ENCODE assay signal across 8 cellular contexts in genomic region chr15:99076555-99077308, GRCh38. TPM values are rescaled to one million over a fixed set of nuclear protein-coding genes. Genes with fewer than 3 reads are reported as not detected.
DNase-seq lines count a peak whose midpoint lies in the region; ATAC-seq lines count a peak whose summit lies in the region.

No MANE protein-coding gene starts in this region.

- peak overlapping the region in 1 of 7 donors; percentile 89 for H3K27ac Mint-ChIP-seq in CD4-positive, alpha-beta memory T cell
- peak overlapping the region; percentile 0 to 7 for H3K27ac Mint-ChIP-seq in effector memory CD8-positive, alpha-beta T cell
- H3K27ac Mint-ChIP-seq in memory B cell = no peak overlapping the region
- H3K27ac Mint-ChIP-seq in stimulated activated effector memory CD8-positive, alpha-beta T cell treated with anti-CD3 and anti-CD28 coated beads, Interleukin-12 subunit alpha, Interleukin-12 subunit beta, amount 100 ng/mL, for 72 hours = peak overlapping the region; percentile 69

- ATAC-seq in GM19043 (IDR thresholded peaks at IDR 0.05; ENCODE audit: low read depth, unreplicated experiment) (peak; percentile 85), HG03280 (IDR thresholded peaks at IDR 0.05; ENCODE audit: unreplicated experiment) (peak; percentile 85), memory B cell (ENCODE audit: low read depth) (peak; percentile 71)
- peak; percentile 84 for ATAC-seq in effector memory CD8-positive, alpha-beta T cell (replicated peaks)
- peak; percentile 76 for ATAC-seq in stimulated activated effector memory CD8-positive, alpha-beta T cell treated with anti-CD3 and anti-CD28 coated beads, Interleukin-12 subunit alpha, Interleukin-12 subunit beta, amount 100 ng/mL, for 72 hours

- peak in 4 of 5 donors; percentile 48 to 60 (median 54) for DNase-seq in CD4-positive, alpha-beta memory T cell
- DNase-seq in NCI-H2227 (lab: John Stamatoyannopoulos, UW; ENCODE audit: unreplicated experiment) (peak; percentile 78), memory B cell (ENCODE audit: low spot score in 2 of 2) (peak; percentile 21 to 36)
- DNase-seq in activated CD4-positive, CD25-positive, alpha-beta regulatory T cell treated with anti-CD3 and anti-CD28 coated beads, Interleukin-2, amount 50 U/mL, for 72 hours = peak; percentile 37
- DNase-seq in effector memory CD8-positive, alpha-beta T cell = peak; percentile 24 to 36 (median 28)
- DNase-seq in stimulated activated effector memory CD8-positive, alpha-beta T cell treated with anti-CD3 and anti-CD28 coated beads, Interleukin-12 subunit alpha, Interleukin-12 subunit beta, amount 100 ng/mL, for 72 hours (ENCODE audit: low spot score in 2 of 2) = peak; percentile 16 to 62

- H3K4me3 Mint-ChIP-seq in CD4-positive, alpha-beta memory T cell = peak overlapping the region; percentile 82 to 95 (median 86)
- peak overlapping the region; percentile 74 to 79 for H3K4me3 Mint-ChIP-seq in effector memory CD8-positive, alpha-beta T cell
- peak overlapping the region; percentile 86 for H3K4me3 Mint-ChIP-seq in memory B cell
- H3K4me3 Mint-ChIP-seq in stimulated activated effector memory CD8-positive, alpha-beta T cell treated with anti-CD3 and anti-CD28 coated beads, Interleukin-12 subunit alpha, Interleukin-12 subunit beta, amount 100 ng/mL, for 72 hours = peak overlapping the region; percentile 60

- no peaks in the 10 kb centered on the region for H3K9me3 Mint-ChIP-seq in CD4-positive, alpha-beta memory T cell
- no peaks in the 10 kb centered on the region for H3K9me3 Mint-ChIP-seq in effector memory CD8-positive, alpha-beta T cell
- H3K9me3 Mint-ChIP-seq in memory B cell = no peaks in the 10 kb centered on the region
- no peaks in the 10 kb centered on the region for H3K9me3 Mint-ChIP-seq in stimulated activated effector memory CD8-positive, alpha-beta T cell treated with anti-CD3 and anti-CD28 coated beads, Interleukin-12 subunit alpha, Interleukin-12 subunit beta, amount 100 ng/mL, for 72 hours

- H3K9me3 ChIP-seq in CD4-positive, alpha-beta memory T cell (ENCODE audit: control insufficient read depth in 1 of 2, low read length in 2 of 2) = no peaks in the 10 kb centered on the region

- CTCF ChIA-PET in CD4-positive, alpha-beta memory T cell (lab: Charles Lee; ENCODE audit: partially characterized antibody) = interaction anchor here (0.6 to 6.6 kb wide), 18 partner anchors 8 to 770 kb away, joined by 3 to 66 read pairs (median 4); no protein-coding TSS in a partner anchor

- peaks cover 4 to 6% (median 4%) of the 10 kb centered on the region in 4 donors for H3K4me1 Mint-ChIP-seq in CD4-positive, alpha-beta memory T cell
- H3K4me1 Mint-ChIP-seq in effector memory CD8-positive, alpha-beta T cell (ENCODE audit: low read depth in 2 of 2) = peaks cover 4 to 9% of the 10 kb centered on the region in 2 donors
- peaks cover 6% of the 10 kb centered on the region for H3K4me1 Mint-ChIP-seq in memory B cell
- peaks cover 8% of the 10 kb centered on the region for H3K4me1 Mint-ChIP-seq in stimulated activated effector memory CD8-positive, alpha-beta T cell treated with anti-CD3 and anti-CD28 coated beads, Interleukin-12 subunit alpha, Interleukin-12 subunit beta, amount 100 ng/mL, for 72 hours

- H3K27me3 Mint-ChIP-seq in CD4-positive, alpha-beta memory T cell = peaks cover 7 to 10% of the 10 kb centered on the region in 2 donors
- peaks cover 22 to 35% of the 10 kb centered on the region in 2 donors for H3K27me3 Mint-ChIP-seq in effector memory CD8-positive, alpha-beta T cell
- peaks cover 7% of the 10 kb centered on the region for H3K27me3 Mint-ChIP-seq in memory B cell

- H3K4me1 ChIP-seq in CD4-positive, alpha-beta memory T cell (ENCODE audit: insufficient read depth, low read length) = peaks cover 6% of the 10 kb centered on the region

- H3K27me3 ChIP-seq in CD4-positive, alpha-beta memory T cell (ENCODE audit: insufficient read depth, low read length) = no peaks in the 10 kb centered on the region

- H3K4me3 ChIP-seq in CD4-positive, alpha-beta memory T cell (ENCODE audit: low read length in 2 of 2) = peak overlapping the region; percentile 6 to 32

- intact Hi-C loops in CD4-positive, alpha-beta memory T cell (cut with micrococcal nuclease) = loop anchor here (1.0 kb wide), 3 partner anchors 297 to 634 kb away; no protein-coding TSS in a partner anchor

- H3K27ac ChIP-seq in CD4-positive, alpha-beta memory T cell (ENCODE audit: low read depth, low read length) = no peak overlapping the region

- POLR2A ChIA-PET in CD4-positive, alpha-beta memory T cell (lab: Charles Lee; ENCODE audit: partially characterized antibody) = interaction anchor here (0.7 to 1.6 kb wide), 2 partner anchors 8 to 657 kb away, joined by 3 read pairs; partner anchors contain the start of gene LYSMD4

- H3K36me3 Mint-ChIP-seq in CD4-positive, alpha-beta memory T cell = no peaks in the 10 kb centered on the region
- H3K36me3 Mint-ChIP-seq in effector memory CD8-positive, alpha-beta T cell (ENCODE audit: insufficient read depth) = no peaks in the 10 kb centered on the region
- H3K36me3 Mint-ChIP-seq in memory B cell = no peaks in the 10 kb centered on the region
- H3K36me3 Mint-ChIP-seq in stimulated activated effector memory CD8-positive, alpha-beta T cell treated with anti-CD3 and anti-CD28 coated beads, Interleukin-12 subunit alpha, Interleukin-12 subunit beta, amount 100 ng/mL, for 72 hours = no peaks in the 10 kb centered on the region

- H3K36me3 ChIP-seq in CD4-positive, alpha-beta memory T cell (ENCODE audit: insufficient read depth, low read length) = no peaks in the 10 kb centered on the region

RNA-seq across cellular contexts. Expression of gene SYNM, which starts 28.1 kb away (rescaled TPM):
- 10 to 100 TPM; 13.7 to 14.2 TPM for total RNA-seq in CD4-positive, alpha-beta memory T cell
- polyA plus RNA-seq in CD4-positive, alpha-beta memory T cell = under 1 TPM; 0.09 to 0.42 TPM

Comparison
In these comparisons a context has a peak if more than half of its experiments do, and no peak if none do; other contexts are left out.
1. DNase-seq: peak in every context shown above with its lines; median percentile 78 in NCI-H2227; 54 in CD4-positive, alpha-beta memory T cell; 39 in stimulated activated effector memory CD8-positive, alpha-beta T cell treated with anti-CD3 and anti-CD28 coated beads, Interleukin-12 subunit alpha, Interleukin-12 subunit beta, amount 100 ng/mL, for 72 hours; 37 in activated CD4-positive, CD25-positive, alpha-beta regulatory T cell treated with anti-CD3 and anti-CD28 coated beads, Interleukin-2, amount 50 U/mL, for 72 hours; 28 in memory B cell; 28 in effector memory CD8-positive, alpha-beta T cell.